1 cellular context compared by ENCODE assay signal in the genomic region with DNA sequence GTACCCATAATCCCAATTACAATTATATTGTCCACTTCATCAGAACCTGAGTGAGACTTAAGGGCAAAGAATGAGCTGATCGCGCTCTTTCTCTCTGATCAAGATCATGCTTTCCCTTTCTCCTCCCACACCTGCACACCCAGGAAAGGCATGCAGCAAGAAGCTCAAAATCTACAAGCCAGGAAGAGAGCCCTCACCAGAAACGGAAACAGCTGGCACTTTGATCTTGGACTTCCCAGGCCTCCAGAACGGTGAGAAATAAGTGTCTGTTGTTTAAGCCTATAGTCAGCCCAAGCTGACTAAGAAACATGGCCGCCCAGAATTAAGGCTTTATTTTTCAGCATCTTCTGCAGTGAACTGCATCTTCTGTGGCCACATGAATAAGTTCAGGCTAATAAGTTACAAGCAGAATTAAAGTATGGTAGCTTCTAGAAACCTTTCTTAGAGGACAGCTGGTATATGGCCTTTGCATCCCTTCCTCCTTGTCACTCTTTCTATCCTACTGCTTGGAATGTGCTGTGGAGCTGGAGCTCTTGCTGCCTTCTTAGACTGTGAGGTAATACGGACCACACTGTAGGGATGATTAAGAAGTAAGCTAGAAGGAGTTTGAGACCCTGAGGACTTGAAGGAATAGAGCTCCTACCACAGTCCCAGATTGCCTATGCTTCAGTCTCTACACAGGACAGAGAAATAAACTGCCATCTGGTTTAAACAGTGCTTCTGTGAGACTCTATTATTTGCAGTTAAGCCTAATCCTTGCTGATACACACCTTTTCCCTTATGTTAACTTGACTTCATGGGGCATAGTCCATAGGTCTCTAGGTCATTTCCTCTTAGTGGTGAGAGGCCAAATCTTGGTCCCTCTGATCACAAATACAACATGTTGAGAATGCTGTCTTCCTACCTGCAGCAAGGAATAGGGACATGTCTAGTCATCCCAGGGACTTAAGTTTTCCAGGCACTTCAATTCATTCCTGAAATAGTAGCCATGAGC.
TF ChIP-seq lines count a peak whose summit lies in the region.

No MANE protein-coding gene starts in this region.

TF ChIP-seq in H1, 55 proteins besides CTCF, POLR2A, EP300 and RAD21:
- TF ChIP-seq YY1 (IDR thresholded peaks at IDR 0.05; ENCODE audit: low read depth, low read length) (peak; percentile 11; the same call in 1 of the 2 replicates), RXRA (IDR thresholded peaks at IDR 0.05; ENCODE audit: insufficient read depth, low read depth, low read length) (no peak)
TF ChIP-seq in H1: peak in this region for 1.
